In the genomic region with DNA sequence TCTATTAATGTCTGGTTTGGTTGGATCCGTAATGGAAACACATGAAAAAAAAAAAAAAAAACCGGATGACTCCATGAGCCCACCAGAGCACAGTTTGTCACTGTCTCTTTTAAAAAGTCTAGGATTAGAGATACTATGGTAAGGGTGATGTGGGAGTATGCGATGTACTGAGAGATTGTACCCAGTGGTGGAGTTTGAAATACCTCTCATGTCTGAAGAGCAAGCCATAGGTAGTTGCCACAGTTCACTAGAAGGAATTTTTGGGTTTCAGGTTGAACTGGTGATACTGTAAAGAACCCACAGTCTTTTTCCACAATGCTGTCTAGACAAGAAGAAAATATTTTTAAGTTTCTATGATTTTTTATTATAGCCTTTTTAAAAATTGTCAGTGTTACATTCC, we compare ENCODE assay signal across 24 cellular contexts.
"Had no signal": no experiment of that assay in that cellular context is flagged by ENCODE, and none has a peak within 500 bp of the region (broad histone marks: within the 10 kb centered on the region; RNA-seq: fewer than 3 reads in every experiment).

No MANE protein-coding gene starts in this region.

- H3K27ac ChIP-seq: brain microvascular endothelial cell, cardiac muscle cell, SJSA1 had no signal

- H3K4me3 Mint-ChIP-seq: activated CD8-positive, alpha-beta T cell treated with anti-CD3 and anti-CD28 coated beads, Interleukin-2, amount 10 ng/mL, durations not matched to agents 7 days and 5 days; activated T-cell treated with anti-CD3 and anti-CD28 coated beads, Interleukin-2, amount 50 U/mL, for 4 hours; WTC11 had no signal

- H3K27ac Mint-ChIP-seq: activated CD8-positive, alpha-beta T cell treated with anti-CD3 and anti-CD28 coated beads, Interleukin-2, amount 10 ng/mL, durations not matched to agents 7 days and 5 days; activated T-helper 2 cell treated with anti-CD3 and anti-CD28 coated beads, Interferon-gamma antibody, Interleukin-2, Interleukin-4, amounts not matched to agents 10 μg/mL and 5 μg/mL and 100 μg/mL, durations not matched to agents 14 hours and 24 hours and 36 hours; WTC11 had no signal

- ATAC-seq: activated CD8-positive, alpha-beta T cell treated with anti-CD3 and anti-CD28 coated beads, Interleukin-2, amount 10 ng/mL, durations not matched to agents 7 days and 5 days; activated naive CD4-positive, alpha-beta T cell treated with anti-CD3 and anti-CD28 coated beads, Interleukin-2, amount 50 U/mL, for 72 hours; activated T-cell treated with anti-CD3 and anti-CD28 coated beads, Interleukin-2, amount 50 U/mL, for 4 hours; HepG2; SK-N-SH treated with all-trans-retinoic acid at 6 μM for 48 hours; WTC11 had no signal

- H3K4me3 ChIP-seq: cardiac muscle cell, SJSA1 had no signal

- H3K27me3 ChIP-seq: brain microvascular endothelial cell, cardiac muscle cell, SJSA1 had no signal

- DNase-seq: activated CD4-positive, alpha-beta T cell treated with anti-CD3 and anti-CD28 coated beads for 48 hours; activated CD4-positive, alpha-beta T cell treated with anti-CD3 and anti-CD28 coated beads, Interleukin-2, amount 50 U/mL, for 4 hours; activated CD4-positive, CD25-positive, alpha-beta regulatory T cell treated with anti-CD3 and anti-CD28 coated beads, Interleukin-2, amount 50 U/mL, for 72 hours; activated CD8-positive, alpha-beta memory T cell treated with anti-CD3 and anti-CD28 coated beads, Interleukin-2, amount 50 U/mL, for 48 hours; activated CD8-positive, alpha-beta T cell treated with anti-CD3 and anti-CD28 coated beads, Interleukin-2, amount 10 ng/mL, durations not matched to agents 7 days and 5 days; activated T-cell treated with anti-CD3 and anti-CD28 coated beads, Interleukin-2, amount 50 U/mL, for 4 hours; brain microvascular endothelial cell; NCI-H1105 treated with DMSO at 0.1 percent for 48 hours; NCI-H1436 treated with DMSO at 0.1 percent for 48 hours; NCI-H187; NCI-H2081; NCI-H510A treated with DMSO at 0.1 percent for 48 hours; NCI-H69; NK-92 treated with Interleukin-12 subunit alpha and Interleukin-12 subunit beta, amount 100 ng/mL, for 24 hours; OCI-M1; SHP77; SW 1271 had no signal

- H3K4me1 ChIP-seq: SJSA1 had no signal

- H3K4me1 Mint-ChIP-seq: WTC11 had no signal

- H3K9me3 ChIP-seq: SJSA1 had no signal

- H3K9me3 Mint-ChIP-seq: activated T-cell treated with anti-CD3 and anti-CD28 coated beads, Interleukin-2, amount 50 U/mL, for 4 hours; activated T-helper 2 cell treated with anti-CD3 and anti-CD28 coated beads, Interferon-gamma antibody, Interleukin-2, Interleukin-4, amounts not matched to agents 10 μg/mL and 5 μg/mL and 100 μg/mL, durations not matched to agents 14 hours and 24 hours and 36 hours; WTC11 had no signal
